ENCODE assay signal across 17 cellular contexts in genomic region chr13:41930154-41930553, GRCh38. TPM values are rescaled to one million over a fixed set of nuclear protein-coding genes. Genes with fewer than 3 reads are reported as not detected.
A peak's percentile ranks its signal among the peaks of the same experiment; 100 is the strongest.
DNase-seq lines count a peak whose midpoint lies in the region; ATAC-seq, FAIRE-seq and TF ChIP-seq lines count a peak whose summit lies in the region.
"Had no signal": no experiment of that assay in that cellular context is flagged by ENCODE, and none has a peak within 500 bp of the region (broad histone marks: within the 10 kb centered on the region; RNA-seq: fewer than 3 reads in every experiment).

No MANE protein-coding gene starts in this region.

- no peaks in the 10 kb centered on the region for H3K9me1 ChIP-seq in K562 (ENCODE audit: control insufficient read depth, insufficient read depth, low read length)

- peaks cover 5% of the 10 kb centered on the region for H3K9me3 Mint-ChIP-seq in activated CD4-positive, alpha-beta T cell treated with anti-CD3 and anti-CD28 coated beads for 36 hours (ENCODE audit: low read depth)
- H3K9me3 Mint-ChIP-seq in stimulated activated naive CD8-positive, alpha-beta T cell treated with anti-CD3 and anti-CD28 coated beads, Interleukin-15, Interleukin-2, amounts not matched to agents 100 ng/mL and 50 ng/mL, for 24 hours: no peaks in the 10 kb centered on the region
- H3K9me3 Mint-ChIP-seq in stimulated activated naive CD8-positive, alpha-beta T cell treated with anti-CD3 and anti-CD28 coated beads, Interleukin-15, amount 100 ng/mL, for 72 hours: peaks cover 7 to 12% of the 10 kb centered on the region in 2 donors
- peaks cover 8% of the 10 kb centered on the region for H3K9me3 Mint-ChIP-seq in activated naive CD8-positive, alpha-beta T cell (ENCODE audit: low read depth)

- no peak for TF ChIP-seq POLR2A in K562 (conservative IDR thresholded peaks at IDR 0.05)

- peaks cover 7% of the 10 kb centered on the region; the same call in 1 of the 3 replicates for H3K36me3 ChIP-seq in K562 (ENCODE audit: control insufficient read depth, insufficient read depth, low read length)

- POLR2A ChIA-PET in activated CD4-positive, alpha-beta T cell treated with anti-CD3 and anti-CD28 coated beads for 36 hours (lab: Charles Lee): interaction anchor here (1.4 kb wide), 1 partner anchor 12 kb away, joined by 4 read pairs; no protein-coding TSS in a partner anchor
- POLR2A ChIA-PET in K562 (lab: Yijun Ruan, JAX): no interaction called here

- peaks cover 60% of the 10 kb centered on the region for H3K4me1 Mint-ChIP-seq in activated CD4-positive, alpha-beta T cell treated with anti-CD3 and anti-CD28 coated beads for 36 hours
- peaks cover 67% of the 10 kb centered on the region for H3K4me1 Mint-ChIP-seq in stimulated activated naive CD8-positive, alpha-beta T cell treated with anti-CD3 and anti-CD28 coated beads, Interleukin-15, Interleukin-2, amounts not matched to agents 100 ng/mL and 50 ng/mL, for 24 hours (ENCODE audit: low read depth)
- peaks cover 72% of the 10 kb centered on the region for H3K4me1 Mint-ChIP-seq in stimulated activated naive CD8-positive, alpha-beta T cell treated with anti-CD3 and anti-CD28 coated beads, Interleukin-15, amount 100 ng/mL, for 72 hours
- peaks cover 60% of the 10 kb centered on the region for H3K4me1 Mint-ChIP-seq in activated naive CD8-positive, alpha-beta T cell (ENCODE audit: low read depth)

- H3K27ac ChIP-seq in K562 (ENCODE audit: extremely low read depth, low read depth, low read length): no peak overlapping the region
- H3K27ac ChIP-seq: 22Rv1, BLaER1 had no signal

- TF ChIP-seq CTCF in K562 (IDR thresholded peaks at IDR 0.05 in 2 of 3, conservative IDR thresholded peaks at IDR 0.05 in 1 of 3; ENCODE audit: insufficient read depth in 2 of 3, low read depth in 1 of 3, low read length in 3 of 3): no peak

- in situ Hi-C loops in K562 (cut with MboI): no loop called here

- H4K20me1 ChIP-seq in K562 (replicated peaks; ENCODE audit: control insufficient read depth, insufficient read depth, low read length): no peaks in the 10 kb centered on the region
- H4K20me1 ChIP-seq: BLaER1 had no signal

- TF ChIP-seq RAD21 in K562 (CRISPR knock-in tag; conservative IDR thresholded peaks at IDR 0.05 in 1 of 2, IDR thresholded peaks at IDR 0.05 in 1 of 2): no peak

- no peak overlapping the region for H3K4me3 Mint-ChIP-seq in activated CD4-positive, alpha-beta T cell treated with anti-CD3 and anti-CD28 coated beads for 36 hours
- no peak overlapping the region for H3K4me3 Mint-ChIP-seq in stimulated activated naive CD8-positive, alpha-beta T cell treated with anti-CD3 and anti-CD28 coated beads, Interleukin-15, Interleukin-2, amounts not matched to agents 100 ng/mL and 50 ng/mL, for 24 hours
- H3K4me3 Mint-ChIP-seq in stimulated activated naive CD8-positive, alpha-beta T cell treated with anti-CD3 and anti-CD28 coated beads, Interleukin-15, amount 100 ng/mL, for 72 hours: peak overlapping the region in 1 of 2 donors; percentile 29
- peak overlapping the region; percentile 36 for H3K4me3 Mint-ChIP-seq in activated naive CD8-positive, alpha-beta T cell
- H3K4me3 Mint-ChIP-seq: CD14-positive monocyte; CD8-positive, alpha-beta T cell had no signal

- no peaks in the 10 kb centered on the region for H3K27me3 ChIP-seq in K562 (ENCODE audit: control insufficient read depth in 2 of 2, insufficient read depth in 2 of 2, low read length in 2 of 2)
- H3K27me3 ChIP-seq: BLaER1 had no signal

- no peak overlapping the region for H2AFZ ChIP-seq in K562 (ENCODE audit: low read depth, low read length)

- TF ChIP-seq EP300 in K562 (IDR thresholded peaks at IDR 0.05; ENCODE audit: low read length): no peak

- BruUV-seq in K562 (replicated peaks; lab: Mats Ljungman, UMichigan): no TSS peak

- peak overlapping the region; percentile 33 for H3K27ac Mint-ChIP-seq in activated CD4-positive, alpha-beta T cell treated with anti-CD3 and anti-CD28 coated beads for 36 hours
- peak overlapping the region; percentile 45 for H3K27ac Mint-ChIP-seq in stimulated activated naive CD8-positive, alpha-beta T cell treated with anti-CD3 and anti-CD28 coated beads, Interleukin-15, Interleukin-2, amounts not matched to agents 100 ng/mL and 50 ng/mL, for 24 hours
- H3K27ac Mint-ChIP-seq in stimulated activated naive CD8-positive, alpha-beta T cell treated with anti-CD3 and anti-CD28 coated beads, Interleukin-15, amount 100 ng/mL, for 72 hours: no peak overlapping the region
- H3K27ac Mint-ChIP-seq in activated naive CD8-positive, alpha-beta T cell: peak overlapping the region; percentile 58
- H3K27ac Mint-ChIP-seq: CD14-positive monocyte; CD8-positive, alpha-beta T cell had no signal

- H3K9ac ChIP-seq in K562 (ENCODE audit: insufficient read depth in 1 of 2, low read depth in 2 of 2, low read length in 2 of 2): no peak overlapping the region
- H3K9ac ChIP-seq: BLaER1 had no signal

- no peaks in the 10 kb centered on the region for H3K4me1 ChIP-seq in K562 (replicated peaks in 1 of 2; ENCODE audit: control insufficient read depth in 2 of 2, insufficient read depth in 2 of 2, low read length in 2 of 2)
- H3K4me1 ChIP-seq: BLaER1 had no signal

- no peak overlapping the region for H3K4me2 ChIP-seq in K562 (ENCODE audit: insufficient read depth, low read length)
- H3K4me2 ChIP-seq: BLaER1 had no signal

- FAIRE-seq in K562 (lab: Jason Lieb, UNC): no peak
- FAIRE-seq: G401.6, GM18507 had no signal

- peaks cover 49% of the 10 kb centered on the region for H3K36me3 Mint-ChIP-seq in activated CD4-positive, alpha-beta T cell treated with anti-CD3 and anti-CD28 coated beads for 36 hours (ENCODE audit: low read depth)
- peaks cover 63% of the 10 kb centered on the region for H3K36me3 Mint-ChIP-seq in stimulated activated naive CD8-positive, alpha-beta T cell treated with anti-CD3 and anti-CD28 coated beads, Interleukin-15, Interleukin-2, amounts not matched to agents 100 ng/mL and 50 ng/mL, for 24 hours (ENCODE audit: low read depth)
- H3K36me3 Mint-ChIP-seq in activated naive CD8-positive, alpha-beta T cell: peaks cover 38% of the 10 kb centered on the region

- intact Hi-C loops in activated CD4-positive, alpha-beta T cell treated with anti-CD3 and anti-CD28 coated beads for 36 hours (cut with DNase I, micrococcal nuclease): no loop called here
- intact Hi-C loops in K562 (cut with micrococcal nuclease): no loop called here
- intact Hi-C loops in Right ventricle myocardium superior (cut with DNase I): no loop called here

- H3K4me3 ChIP-seq in K562: no peak overlapping the region
- H3K4me3 ChIP-seq: BLaER1 had no signal

- no peaks in the 10 kb centered on the region for H3K27me3 Mint-ChIP-seq in activated CD4-positive, alpha-beta T cell treated with anti-CD3 and anti-CD28 coated beads for 36 hours
- no peaks in the 10 kb centered on the region for H3K27me3 Mint-ChIP-seq in stimulated activated naive CD8-positive, alpha-beta T cell treated with anti-CD3 and anti-CD28 coated beads, Interleukin-15, Interleukin-2, amounts not matched to agents 100 ng/mL and 50 ng/mL, for 24 hours
- no peaks in the 10 kb centered on the region for H3K27me3 Mint-ChIP-seq in stimulated activated naive CD8-positive, alpha-beta T cell treated with anti-CD3 and anti-CD28 coated beads, Interleukin-15, amount 100 ng/mL, for 72 hours
- H3K27me3 Mint-ChIP-seq in activated naive CD8-positive, alpha-beta T cell: no peaks in the 10 kb centered on the region

- no peak for DNase-seq in activated CD4-positive, alpha-beta T cell treated with anti-CD3 and anti-CD28 coated beads for 36 hours
- no peak for DNase-seq in activated CD4-positive, alpha-beta T cell treated with anti-CD3 and anti-CD28 coated beads for 4 hours
- DNase-seq in stimulated activated naive CD8-positive, alpha-beta T cell treated with anti-CD3 and anti-CD28 coated beads, Interleukin-15, amount 100 ng/mL, for 72 hours: no peak
- DNase-seq in K562 (ENCODE audit: extremely low read depth in 1 of 4, low spot score in 3 of 4): no peak
- no peak for DNase-seq in Right ventricle myocardium superior
- DNase-seq: CD8-positive, alpha-beta T cell; GOT3; H7 had no signal

- WGBS in K562 (ENCODE audit: insufficient coverage, low coverage, missing lambda C conversion rate): 77% methylated on average over 5 of the region's 5 CpGs

- ATAC-seq in activated CD4-positive, alpha-beta T cell treated with anti-CD3 and anti-CD28 coated beads for 36 hours: no peak
- ATAC-seq in stimulated activated naive CD8-positive, alpha-beta T cell treated with anti-CD3 and anti-CD28 coated beads, Interleukin-15, amount 100 ng/mL, for 72 hours: no peak
- no peak for ATAC-seq in K562
- no peak for ATAC-seq in Right ventricle myocardium superior (ENCODE audit: poor library complexity)
- ATAC-seq in GM19452 (IDR thresholded peaks at IDR 0.05; ENCODE audit: unreplicated experiment): no peak
- ATAC-seq: CD8-positive, alpha-beta T cell; HCT116 had no signal

- H3K9me3 ChIP-seq in K562 (replicated peaks; ENCODE audit: control insufficient read depth, insufficient read depth, low read depth, low read length): no peaks in the 10 kb centered on the region

- H3K79me2 ChIP-seq in K562 (ENCODE audit: control insufficient read depth, insufficient read depth, low read length): peaks cover 42% of the 10 kb centered on the region

- CTCF ChIA-PET in activated CD4-positive, alpha-beta T cell treated with anti-CD3 and anti-CD28 coated beads for 36 hours (lab: Charles Lee): interaction anchor here (0.9 kb wide), 1 partner anchor 16 kb away, joined by 3 read pairs; no protein-coding TSS in a partner anchor
- CTCF ChIA-PET in K562 (lab: Yijun Ruan, JAX; ENCODE audit: low intra/inter-chr PET ratio): no interaction called here

RNA-seq across cellular contexts. Expression of gene VWA8, which starts 30.8 kb away (rescaled TPM):
- 10 to 100 TPM; 21.7 to 26.2 TPM for total RNA-seq in activated CD4-positive, alpha-beta T cell treated with anti-CD3 and anti-CD28 coated beads for 36 hours
- total RNA-seq in K562 (2011; cell fraction: chromatin; rRNA removed; ENCODE audit: low replicate concordance): 51.5 and 98.5 TPM in 2 replicates
- 19.5 and 33.3 TPM in 2 replicates for total RNA-seq in K562 (2011; cell fraction: nucleolus; rRNA removed)
- total RNA-seq in K562 (2011; cell fraction: nucleoplasm; rRNA removed): 28.0 and 37.8 TPM in 2 replicates
- total RNA-seq in K562 (2014; rRNA removed): 12.6 and 13.3 TPM in 2 replicates
- 18.1 and 18.5 TPM in 2 replicates for total RNA-seq in K562 (2014; rRNA removed; fragmentation: Illumina TruSeq; extraction: Trizol)
- total RNA-seq in K562 (2015; rRNA removed; fragmentation: Illumina TruSeq; extraction: Trizol): 13.5 and 15.8 TPM in 2 replicates
- 17.3 and 21.5 TPM in 2 replicates for total RNA-seq in K562 (2021)
- 12.4 and 13.2 TPM in 2 replicates for polyA plus RNA-seq in K562 (2011; rRNA removed)
- polyA plus RNA-seq in K562 (2011; cell fraction: cytosol; rRNA removed): 3.6 and 6.2 TPM in 2 replicates
- 15.2 and 18.6 TPM in 2 replicates for polyA plus RNA-seq in K562 (2011; cell fraction: nucleus; rRNA removed)
- 10.8 and 11.4 TPM in 2 replicates for polyA plus RNA-seq in K562 (2012)
- polyA plus RNA-seq in K562 (2014; fragmentation: Illumina TruSeq; extraction: Trizol): 10.2 and 13.7 TPM in 2 replicates
- 1 to 10 TPM; 2.1 to 2.5 TPM for polyA plus RNA-seq in K562 (2014; fragmentation: Nextera tagmentation; extraction: Ambion mirVana)
- 7.9 and 9.1 TPM in 2 replicates for polyA plus RNA-seq in K562 (2014; rRNA removed)
- 47.7 and 54.5 TPM in 2 replicates for polyA minus RNA-seq in K562 (2011; rRNA and poly(A)+ RNA removed)
- 13.7 and 14.8 TPM in 2 replicates for polyA minus RNA-seq in K562 (2011; cell fraction: cytosol; rRNA and poly(A)+ RNA removed)
- polyA minus RNA-seq in K562 (2011; cell fraction: nucleus; rRNA and poly(A)+ RNA removed): 51.6 and 66.0 TPM in 2 replicates
- total RNA-seq in Right ventricle myocardium superior: 40.3 TPM

Comparison
In these comparisons a context has a peak if more than half of its experiments do, and no peak if none do; other contexts are left out.
1. H3K27ac Mint-ChIP-seq: peak in activated CD4-positive, alpha-beta T cell treated with anti-CD3 and anti-CD28 coated beads for 36 hours (single experiment), stimulated activated naive CD8-positive, alpha-beta T cell treated with anti-CD3 and anti-CD28 coated beads, Interleukin-15, Interleukin-2, amounts not matched to agents 100 ng/mL and 50 ng/mL, for 24 hours (single experiment) and activated naive CD8-positive, alpha-beta T cell (single experiment); none in stimulated activated naive CD8-positive, alpha-beta T cell treated with anti-CD3 and anti-CD28 coated beads, Interleukin-15, amount 100 ng/mL, for 72 hours (0 of 2).